8 cellular contexts compared by ENCODE assay signal in genomic region chr12:25958254-25959068, GRCh38. TPM values are rescaled to one million over a fixed set of nuclear protein-coding genes. Genes with fewer than 3 reads are reported as not detected.
A peak's percentile ranks its signal among the peaks of the same experiment; 100 is the strongest.
DNase-seq lines count a peak whose midpoint lies in the region; ATAC-seq and TF ChIP-seq lines count a peak whose summit lies in the region.

Gene RASSF8, plus strand, starts transcription at chr12:25958682. Its CDS starts 96,662 bp downstream, at chr12:26055344.

- peaks cover 13% of the 10 kb centered on the region for H4K20me1 ChIP-seq in BLaER1

- peaks cover 1% of the 10 kb centered on the region for H3K9me3 Mint-ChIP-seq in activated naive CD8-positive, alpha-beta T cell treated with anti-CD3 and anti-CD28 coated beads, Interleukin-2, amount 10 ng/mL, durations not matched to agents 7 days and 5 days
- no peaks in the 10 kb centered on the region for H3K9me3 Mint-ChIP-seq in neural crest cell

- H3K4me3 Mint-ChIP-seq in activated naive CD8-positive, alpha-beta T cell treated with anti-CD3 and anti-CD28 coated beads, Interleukin-2, amount 10 ng/mL, durations not matched to agents 7 days and 5 days = peak within 1 kb of the TSS; percentile 82
- peak within 1 kb of the TSS; percentile 94 for H3K4me3 Mint-ChIP-seq in neural crest cell

- no peak within 1 kb of the TSS for H3K27ac Mint-ChIP-seq in activated naive CD8-positive, alpha-beta T cell treated with anti-CD3 and anti-CD28 coated beads, Interleukin-2, amount 10 ng/mL, durations not matched to agents 7 days and 5 days
- H3K27ac Mint-ChIP-seq in neural crest cell (ENCODE audit: unreplicated experiment) = peak within 1 kb of the TSS; percentile 94

- peaks cover 7% of the 10 kb centered on the region for H3K4me1 ChIP-seq in BLaER1

- H3K27me3 ChIP-seq in BLaER1 = peaks cover 54% of the 10 kb centered on the region

- peaks cover 72% of the 10 kb centered on the region for H3K27me3 Mint-ChIP-seq in activated naive CD8-positive, alpha-beta T cell treated with anti-CD3 and anti-CD28 coated beads, Interleukin-2, amount 10 ng/mL, durations not matched to agents 7 days and 5 days
- H3K27me3 Mint-ChIP-seq in neural crest cell (ENCODE audit: low read depth) = no peaks in the 10 kb centered on the region

- peak within 1 kb of the TSS; percentile 96 for H3K4me2 ChIP-seq in BLaER1

- H3K4me1 Mint-ChIP-seq in activated naive CD8-positive, alpha-beta T cell treated with anti-CD3 and anti-CD28 coated beads, Interleukin-2, amount 10 ng/mL, durations not matched to agents 7 days and 5 days = peaks cover 11% of the 10 kb centered on the region
- H3K4me1 Mint-ChIP-seq in neural crest cell = peaks cover 56% of the 10 kb centered on the region

- POLR2A ChIA-PET in activated naive CD8-positive, alpha-beta T cell treated with anti-CD3 and anti-CD28 coated beads, Interleukin-2, amount 10 ng/mL, durations not matched to agents 7 days and 5 days (lab: Charles Lee) = no interaction called here

- ATAC-seq in GM18520 (IDR thresholded peaks at IDR 0.05; ENCODE audit: unreplicated experiment) (peak; percentile 68), HG02981 (IDR thresholded peaks at IDR 0.05; ENCODE audit: unreplicated experiment) (peak; percentile 78)
- peak; percentile 85 for ATAC-seq in activated naive CD8-positive, alpha-beta T cell treated with anti-CD3 and anti-CD28 coated beads, Interleukin-2, amount 10 ng/mL, durations not matched to agents 7 days and 5 days (ENCODE audit: low read depth)

- peak within 1 kb of the TSS; percentile 78 for H3K4me3 ChIP-seq in BLaER1

- H3K9me3 ChIP-seq in BLaER1 = no peaks in the 10 kb centered on the region

- H3K36me3 ChIP-seq in BLaER1 = no peaks in the 10 kb centered on the region

- peak within 1 kb of the TSS; percentile 56 for H3K27ac ChIP-seq in BLaER1

- TF ChIP-seq CTCF in neural crest cell (conservative IDR thresholded peaks at IDR 0.05) = peak; percentile 18

- H3K36me3 Mint-ChIP-seq in activated naive CD8-positive, alpha-beta T cell treated with anti-CD3 and anti-CD28 coated beads, Interleukin-2, amount 10 ng/mL, durations not matched to agents 7 days and 5 days = peaks cover 1% of the 10 kb centered on the region
- H3K36me3 Mint-ChIP-seq in neural crest cell (ENCODE audit: low read depth) = peaks cover 9% of the 10 kb centered on the region

- DNase-seq in NCI-H345 treated with DMSO at 0.1 percent for 48 hours (lab: John Stamatoyannopoulos, UW; ENCODE audit: unreplicated experiment) (peak; percentile 7), glomerular endothelial cell (ENCODE audit: extremely low read depth, low read depth, low spot score) (no peak), neural crest cell (ENCODE audit: low read depth, low spot score) (peak; percentile 64), cerebellar nuclear complex (lab: John Stamatoyannopoulos, UW) (no peak)
- peak; percentile 65 for DNase-seq in activated naive CD8-positive, alpha-beta T cell treated with anti-CD3 and anti-CD28 coated beads, Interleukin-2, amount 10 ng/mL, durations not matched to agents 7 days and 5 days

- H3K9ac ChIP-seq in BLaER1 = peak within 1 kb of the TSS; percentile 76

RNA-seq across cellular contexts. Expression of gene RASSF8, which starts in this region (rescaled TPM):
- total RNA-seq in activated naive CD8-positive, alpha-beta T cell treated with anti-CD3 and anti-CD28 coated beads, Interleukin-2, amount 10 ng/mL, durations not matched to agents 7 days and 5 days = under 1 TPM; 0.33 to 0.91 TPM
- total RNA-seq in glomerular endothelial cell (34.9 and 38.7 TPM in 2 replicates), neural crest cell (47.0 and 50.5 TPM in 2 replicates)

Comparison
In these comparisons a context has a peak if more than half of its experiments do, and no peak if none do; other contexts are left out.
1. RNA of gene RASSF8 (total RNA-seq): 47.0 to 50.5 TPM in neural crest cell and 34.9 to 38.7 TPM in glomerular endothelial cell; 0.33 to 0.91 TPM in activated naive CD8-positive, alpha-beta T cell treated with anti-CD3 and anti-CD28 coated beads, Interleukin-2, amount 10 ng/mL, durations not matched to agents 7 days and 5 days; every median in the first group is over 10 times any median in the second.
2. Peak in DNase-seq and ATAC-seq in activated naive CD8-positive, alpha-beta T cell treated with anti-CD3 and anti-CD28 coated beads, Interleukin-2, amount 10 ng/mL, durations not matched to agents 7 days and 5 days; RNA of the gene not detected or under 1 TPM.
3. DNase-seq: peak in NCI-H345 treated with DMSO at 0.1 percent for 48 hours (single experiment) and neural crest cell (single experiment); none in glomerular endothelial cell (single experiment) and cerebellar nuclear complex (0 of 2).
4. Peak in every context shown above with its lines, with median percentiles within 50 percentile points of each other: ATAC-seq.